ENCODE assay signal across 30 cellular contexts in genomic region chr2:16176971-16177480, GRCh38.
"Had no signal": no experiment of that assay in that cellular context is flagged by ENCODE, and none has a peak within 500 bp of the region (broad histone marks: within the 10 kb centered on the region; RNA-seq: fewer than 3 reads in every experiment).

No MANE protein-coding gene starts in this region.

- H3K9me3 ChIP-seq: ovary, psoas muscle, right lobe of liver, sigmoid colon, suprapubic skin, testis, tibial artery, transverse colon, upper lobe of right lung, uterus had no signal

- H2AFZ ChIP-seq: neural progenitor cell, parathyroid adenoma had no signal

- H3K27me3 Mint-ChIP-seq: natural killer cell treated with Interleukin-12 subunit alpha and Interleukin-12 subunit beta and Interleukin-15 and Interleukin-18, amount 100 ng/mL, for 72 hours had no signal

- H3K27me3 ChIP-seq: neural progenitor cell, ovary, right lobe of liver, sigmoid colon, suprapubic skin, testis, transverse colon, upper lobe of right lung, uterus had no signal

- H3K27ac ChIP-seq: neural progenitor cell, ovary, parathyroid adenoma, psoas muscle, right lobe of liver, sigmoid colon, suprapubic skin, testis, tibial artery, transverse colon, upper lobe of right lung, uterus had no signal

- H3K9me3 Mint-ChIP-seq: naive thymus-derived CD8-positive, alpha-beta T cell; natural killer cell treated with Interleukin-12 subunit alpha and Interleukin-12 subunit beta and Interleukin-15 and Interleukin-18, amount 100 ng/mL, for 72 hours; nephron progenitor cell; stimulated activated memory B cell treated with anti-CD40 and anti-IgM and Interleukin-4, amounts not matched to agents 10 μg/mL and 1 μg/mL and 100 μg/mL, for 72 hours; stimulated activated naive CD8-positive, alpha-beta T cell treated with anti-CD3 and anti-CD28 coated beads, Interleukin-15, amount 100 ng/mL, for 72 hours; type B pancreatic cell had no signal

- H3K79me2 ChIP-seq: parathyroid adenoma had no signal

- H3K36me3 Mint-ChIP-seq: naive thymus-derived CD8-positive, alpha-beta T cell; natural killer cell treated with Interleukin-12 subunit alpha and Interleukin-12 subunit beta and Interleukin-15 and Interleukin-18, amount 100 ng/mL, for 72 hours; stimulated activated memory B cell treated with anti-CD40 and anti-IgM and Interleukin-4, amounts not matched to agents 10 μg/mL and 1 μg/mL and 100 μg/mL, for 72 hours; type B pancreatic cell had no signal

- H3K4me1 ChIP-seq: neural progenitor cell, parathyroid adenoma, psoas muscle, right lobe of liver, sigmoid colon, suprapubic skin, testis, tibial artery, upper lobe of right lung, uterus had no signal

- H3K4me3 Mint-ChIP-seq: naive thymus-derived CD8-positive, alpha-beta T cell; natural killer cell treated with Interleukin-12 subunit alpha and Interleukin-12 subunit beta and Interleukin-15 and Interleukin-18, amount 100 ng/mL, for 72 hours; nephron progenitor cell; neural progenitor cell; stimulated activated memory B cell treated with anti-CD40 and anti-IgM and Interleukin-4, amounts not matched to agents 10 μg/mL and 1 μg/mL and 100 μg/mL, for 72 hours; stimulated activated naive CD8-positive, alpha-beta T cell treated with anti-CD3 and anti-CD28 coated beads, Interleukin-15, amount 100 ng/mL, for 72 hours; type B pancreatic cell had no signal

- H3K4me3 ChIP-seq: neural progenitor cell, ovary, psoas muscle, right lobe of liver, sigmoid colon, suprapubic skin, testis, tibial artery, transverse colon, upper lobe of right lung, uterus had no signal

- H3K4me2 ChIP-seq: neural progenitor cell had no signal

- DNase-seq: naive thymus-derived CD8-positive, alpha-beta T cell; nephron progenitor cell; occipital lobe; ovary; posterior cingulate gyrus; psoas muscle; right cardiac atrium; right lobe of liver; sigmoid colon; small intestine; stimulated activated CD4-positive, alpha-beta T cell treated with anti-CD3 and anti-CD28 coated beads, Interleukin-15, amount 100 ng/mL, for 24 hours; stimulated activated CD4-positive, alpha-beta T cell treated with anti-CD3 and anti-CD28 coated beads, Interleukin-4, amount 100 ng/mL, for 1 hour; stimulated activated CD4-positive, alpha-beta T cell treated with anti-CD3 and anti-CD28 coated beads, Interleukin-4, amount 100 ng/mL, for 4 hours; stimulated activated CD8-positive, alpha-beta memory T cell treated with anti-CD3 and anti-CD28 coated beads, Interleukin-4, amount 100 ng/mL, for 48 hours; stimulated activated naive CD4-positive, alpha-beta T cell; stimulated activated naive CD8-positive, alpha-beta T cell treated with anti-CD3 and anti-CD28 coated beads, Interleukin-15, amount 100 ng/mL, for 72 hours; stimulated activated naive CD8-positive, alpha-beta T cell treated with anti-CD3 and anti-CD28 coated beads, Interleukin-15, Interleukin-2, amounts not matched to agents 100 U/mL and 50 U/mL, for 24 hours; substantia nigra; testis; tibial artery; transverse colon; upper lobe of right lung; uterus had no signal

- H3K4me1 Mint-ChIP-seq: naive thymus-derived CD8-positive, alpha-beta T cell; stimulated activated memory B cell treated with anti-CD40 and anti-IgM and Interleukin-4, amounts not matched to agents 10 μg/mL and 1 μg/mL and 100 μg/mL, for 72 hours; stimulated activated naive CD8-positive, alpha-beta T cell treated with anti-CD3 and anti-CD28 coated beads, Interleukin-15, amount 100 ng/mL, for 72 hours had no signal

- ATAC-seq: naive thymus-derived CD8-positive, alpha-beta T cell; natural killer cell treated with Interleukin-12 subunit alpha and Interleukin-12 subunit beta and Interleukin-15 and Interleukin-18, amount 100 ng/mL, for 72 hours; psoas muscle; right cardiac atrium; right lobe of liver; stimulated activated memory B cell treated with anti-CD40 and anti-IgM and Interleukin-4, amounts not matched to agents 10 μg/mL and 1 μg/mL and 100 μg/mL, for 72 hours; stimulated activated naive CD8-positive, alpha-beta T cell treated with anti-CD3 and anti-CD28 coated beads, Interleukin-15, amount 100 ng/mL, for 72 hours; stimulated activated naive CD8-positive, alpha-beta T cell treated with anti-CD3 and anti-CD28 coated beads, Interleukin-15, Interleukin-2, amounts not matched to agents 100 U/mL and 50 U/mL, for 24 hours; upper lobe of right lung had no signal

- H3K36me3 ChIP-seq: neural progenitor cell, ovary, right lobe of liver, sigmoid colon, suprapubic skin, tibial artery, transverse colon, upper lobe of right lung, uterus had no signal

- H3K27ac Mint-ChIP-seq: naive thymus-derived CD8-positive, alpha-beta T cell; natural killer cell treated with Interleukin-12 subunit alpha and Interleukin-12 subunit beta and Interleukin-15 and Interleukin-18, amount 100 ng/mL, for 72 hours; nephron progenitor cell; neural progenitor cell; progenitor cell of endocrine pancreas; stimulated activated memory B cell treated with anti-CD40 and anti-IgM and Interleukin-4, amounts not matched to agents 10 μg/mL and 1 μg/mL and 100 μg/mL, for 72 hours; stimulated activated naive CD8-positive, alpha-beta T cell treated with anti-CD3 and anti-CD28 coated beads, Interleukin-15, amount 100 ng/mL, for 72 hours; type B pancreatic cell had no signal
